Comparison of ENCODE assay signal across 1 cellular context in genomic region chr18:51029694-51030536, GRCh38.
A peak's percentile ranks its signal among the peaks of the same experiment; 100 is the strongest.
TF ChIP-seq lines count a peak whose summit lies in the region.

TSS of gene SMAD4 (plus strand) at chr18:51030213. CDS start at chr18:51047047, 16,834 bp downstream.

TF ChIP-seq in HEK293, 187 proteins besides CTCF, POLR2A, EP300 and RAD21 (continued from another document and continues in another):
- no peak; the same call in 1 of the 2 replicates for TF ChIP-seq PBX3 (CRISPR knock-in tag; IDR thresholded peaks at IDR 0.05)
- TF ChIP-seq ZNF623 (tag by site-specific recombination; IDR thresholded peaks at IDR 0.05) = no peak
- TF ChIP-seq ZNF521 (tag by site-specific recombination; IDR thresholded peaks at IDR 0.05) = no peak
- peak; percentile 50; the same call in 1 of the 2 replicates for TF ChIP-seq ZNF398 (tag by site-specific recombination; IDR thresholded peaks at IDR 0.05)
- TF ChIP-seq ZSCAN16 (tag by site-specific recombination; IDR thresholded peaks at IDR 0.05) = no peak
- peak; percentile 41 for TF ChIP-seq SP3 (tag by site-specific recombination; IDR thresholded peaks at IDR 0.05)
- TF ChIP-seq REPIN1 (tag by site-specific recombination; IDR thresholded peaks at IDR 0.05; ENCODE audit: low read depth) = no peak
- TF ChIP-seq ZBTB21 (tag by site-specific recombination; IDR thresholded peaks at IDR 0.05) = no peak
- no peak for TF ChIP-seq ZNF585B (tag by site-specific recombination; IDR thresholded peaks at IDR 0.05)
- no peak for TF ChIP-seq TRIM28 (IDR thresholded peaks at IDR 0.05; ENCODE audit: borderline replicate concordance, low read length)
- no peak for TF ChIP-seq REST (tag by site-specific recombination; IDR thresholded peaks at IDR 0.05)
- TF ChIP-seq ZNF26 (tag by site-specific recombination; IDR thresholded peaks at IDR 0.05) = no peak
- TF ChIP-seq MYNN (tag by site-specific recombination; IDR thresholded peaks at IDR 0.05; ENCODE audit: borderline replicate concordance) = no peak
- no peak; the same call in 1 of the 2 replicates for TF ChIP-seq ZNF692 (tag by site-specific recombination; IDR thresholded peaks at IDR 0.05)
- TF ChIP-seq ZNF37A (tag by site-specific recombination; IDR thresholded peaks at IDR 0.05) = no peak
- TF ChIP-seq ZNF645 (tag by site-specific recombination; IDR thresholded peaks at IDR 0.05) = no peak
- TF ChIP-seq ZNF202 (tag by site-specific recombination; IDR thresholded peaks at IDR 0.05; ENCODE audit: borderline replicate concordance) = no peak
- TF ChIP-seq KLF17 (tag by site-specific recombination; IDR thresholded peaks at IDR 0.05) = no peak
- TF ChIP-seq BCL11B (tag by site-specific recombination; IDR thresholded peaks at IDR 0.05; ENCODE audit: low read depth) = no peak
- TF ChIP-seq ZNF114 (tag by site-specific recombination; IDR thresholded peaks at IDR 0.05) = no peak
- no peak for TF ChIP-seq ZNF843 (tag by site-specific recombination; IDR thresholded peaks at IDR 0.05)
- TF ChIP-seq MEIS1 (CRISPR knock-in tag; IDR thresholded peaks at IDR 0.05; ENCODE audit: borderline replicate concordance) = no peak
- no peak for TF ChIP-seq ZNF391 (tag by site-specific recombination; IDR thresholded peaks at IDR 0.05; ENCODE audit: borderline replicate concordance, low read depth)
- no peak for TF ChIP-seq ZNF707 (tag by site-specific recombination; IDR thresholded peaks at IDR 0.05)
- no peak for TF ChIP-seq SCRT1 (tag by site-specific recombination; IDR thresholded peaks at IDR 0.05; ENCODE audit: borderline replicate concordance)
- TF ChIP-seq ZNF514 (tag by site-specific recombination; IDR thresholded peaks at IDR 0.05) = no peak
- peak; percentile 36; the same call in 1 of the 2 replicates for TF ChIP-seq SP7 (tag by site-specific recombination; IDR thresholded peaks at IDR 0.05)
- no peak for TF ChIP-seq ZNF639 (tag by site-specific recombination; IDR thresholded peaks at IDR 0.05)
- TF ChIP-seq ZNF214 (tag by site-specific recombination; IDR thresholded peaks at IDR 0.05; ENCODE audit: borderline replicate concordance) = no peak
- TF ChIP-seq ZNF629 (tag by site-specific recombination; IDR thresholded peaks at IDR 0.05) = no peak
- no peak for TF ChIP-seq ZNF785 (tag by site-specific recombination; IDR thresholded peaks at IDR 0.05)
- TF ChIP-seq ZFHX2 (tag by site-specific recombination; conservative IDR thresholded peaks at IDR 0.05) = peak; percentile 95
- TF ChIP-seq ZNF18 (tag by site-specific recombination; IDR thresholded peaks at IDR 0.05) = no peak
- TF ChIP-seq ZNF148 (tag by site-specific recombination; IDR thresholded peaks at IDR 0.05; ENCODE audit: borderline replicate concordance) = no peak
- TF ChIP-seq ZNF19 (tag by site-specific recombination; IDR thresholded peaks at IDR 0.05; ENCODE audit: low read depth) = no peak
